ENCODE assay signal across 8 cellular contexts in the genomic region with DNA sequence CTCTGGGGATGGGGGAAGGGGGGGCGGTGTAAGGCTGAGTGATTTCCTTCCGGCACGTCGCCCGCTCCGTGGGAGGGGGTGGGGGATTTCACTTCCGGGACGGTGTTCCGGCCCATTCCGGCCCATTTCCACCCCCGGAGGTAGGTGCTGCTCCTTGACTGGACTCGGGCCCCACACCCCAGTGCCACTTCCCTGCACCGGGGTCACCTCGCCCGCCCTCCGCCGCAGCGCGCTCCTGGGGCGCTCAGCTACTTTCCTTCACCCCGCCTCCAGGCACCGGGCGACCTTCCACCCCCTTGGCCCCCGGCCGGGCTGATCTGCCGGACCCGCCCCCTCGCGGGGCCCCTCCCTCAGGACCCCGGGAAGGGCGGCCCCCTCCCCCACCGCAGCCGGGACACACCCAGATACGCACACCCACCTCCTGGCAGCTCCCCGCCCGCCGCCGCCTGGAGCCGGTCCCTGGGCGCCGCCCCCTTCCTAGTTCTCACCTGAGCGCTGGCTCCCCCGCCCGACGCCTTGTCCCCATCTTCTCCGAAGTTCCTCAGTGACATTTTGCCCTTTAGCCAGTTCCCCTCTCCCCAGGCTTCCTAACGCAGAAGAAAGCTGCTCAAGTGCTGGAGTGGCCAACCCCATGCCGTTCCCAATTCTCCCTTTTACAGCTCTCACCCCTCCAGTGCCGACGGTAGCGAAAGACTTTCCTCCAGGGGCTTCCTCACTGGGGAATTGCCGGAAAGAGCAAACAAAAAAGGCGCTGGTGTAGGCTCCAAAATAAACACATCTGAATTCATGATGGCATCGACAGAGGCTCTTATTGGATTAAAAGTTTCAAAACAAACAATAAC. TPM values are rescaled to one million over a fixed set of nuclear protein-coding genes. Genes with fewer than 3 reads are reported as not detected.
A peak's percentile ranks its signal among the peaks of the same experiment; 100 is the strongest.
DNase-seq lines count a peak whose midpoint lies in the region; ATAC-seq lines count a peak whose summit lies in the region.

A gene with protein sequence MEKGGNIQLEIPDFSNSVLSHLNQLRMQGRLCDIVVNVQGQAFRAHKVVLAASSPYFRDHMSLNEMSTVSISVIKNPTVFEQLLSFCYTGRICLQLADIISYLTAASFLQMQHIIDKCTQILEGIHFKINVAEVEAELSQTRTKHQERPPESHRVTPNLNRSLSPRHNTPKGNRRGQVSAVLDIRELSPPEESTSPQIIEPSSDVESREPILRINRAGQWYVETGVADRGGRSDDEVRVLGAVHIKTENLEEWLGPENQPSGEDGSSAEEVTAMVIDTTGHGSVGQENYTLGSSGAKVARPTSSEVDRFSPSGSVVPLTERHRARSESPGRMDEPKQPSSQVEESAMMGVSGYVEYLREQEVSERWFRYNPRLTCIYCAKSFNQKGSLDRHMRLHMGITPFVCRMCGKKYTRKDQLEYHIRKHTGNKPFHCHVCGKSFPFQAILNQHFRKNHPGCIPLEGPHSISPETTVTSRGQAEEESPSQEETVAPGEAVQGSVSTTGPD (plus strand): TSS at position 115 of the 842 bp plus-strand sequence. CDS start 1,846 bp downstream, outside the sequence.

- H3K9me3 ChIP-seq in esophagus (ENCODE audit: control insufficient read depth in 2 of 2, insufficient read depth in 1 of 2, low read depth in 1 of 2, low read length in 1 of 2), result no peaks in the 10 kb centered on the region
- H3K9me3 ChIP-seq in naive thymus-derived CD4-positive, alpha-beta T cell (ENCODE audit: control insufficient read depth in 2 of 3, low read length in 3 of 3), result no peaks in the 10 kb centered on the region

- H3K36me3 ChIP-seq in esophagus (ENCODE audit: control insufficient read depth in 2 of 2, insufficient read depth in 2 of 2, low read length in 1 of 2), result peaks cover 0 to 3% of the 10 kb centered on the region in 2 donors
- H3K36me3 ChIP-seq in naive thymus-derived CD4-positive, alpha-beta T cell (ENCODE audit: control insufficient read depth in 2 of 3, insufficient read depth in 3 of 3, low read length in 3 of 3), result peaks cover 3 to 41% (median 10%) of the 10 kb centered on the region in 3 experiments

- H3K4me1 ChIP-seq in esophagus (ENCODE audit: control insufficient read depth in 2 of 2, insufficient read depth in 2 of 2, low read length in 1 of 2), result no peaks in the 10 kb centered on the region
- H3K4me1 ChIP-seq in naive thymus-derived CD4-positive, alpha-beta T cell (ENCODE audit: control insufficient read depth in 2 of 2, insufficient read depth in 2 of 2, low read length in 2 of 2), result peaks cover 42 to 62% of the 10 kb centered on the region in 2 donors

- peak within 1 kb of the TSS; percentile 96 to 98 for H3K27ac ChIP-seq in esophagus (ENCODE audit: low read depth in 2 of 2, low read length in 1 of 2)
- H3K27ac ChIP-seq in naive thymus-derived CD4-positive, alpha-beta T cell (ENCODE audit: low read depth, low read length), result peak within 1 kb of the TSS; percentile 93

- POLR2A ChIA-PET in naive thymus-derived CD4-positive, alpha-beta T cell (lab: Charles Lee), result interaction anchor here (0.5 to 3.6 kb wide), 25 partner anchors 8 to 1258 kb away, joined by 3 to 28 read pairs (median 4); a partner anchor contains a TSS

- ATAC-seq in GM21619 (IDR thresholded peaks at IDR 0.05; ENCODE audit: unreplicated experiment), result peak; percentile 53
- ATAC-seq in naive thymus-derived CD4-positive, alpha-beta T cell, result peak; percentile 66
- ATAC-seq in stimulated activated memory B cell treated with anti-CD40 and anti-IgM and Interleukin-4, amounts not matched to agents 10 μg/mL and 1 μg/mL and 100 μg/mL, for 72 hours, result peak; percentile 87

- peaks cover 16 to 52% (median 48%) of the 10 kb centered on the region in 5 donors for H3K36me3 Mint-ChIP-seq in naive thymus-derived CD4-positive, alpha-beta T cell
- H3K36me3 Mint-ChIP-seq in stimulated activated memory B cell treated with anti-CD40 and anti-IgM and Interleukin-4, amounts not matched to agents 10 μg/mL and 1 μg/mL and 100 μg/mL, for 72 hours, result peaks cover 57% of the 10 kb centered on the region

- H3K4me3 ChIP-seq in Jurkat, Clone E6-1 (ENCODE audit: low read length), result peak within 1 kb of the TSS; percentile 97
- peak within 1 kb of the TSS; percentile 83 to 92 for H3K4me3 ChIP-seq in esophagus (ENCODE audit: low read depth in 1 of 2, low read length in 2 of 2)
- peak within 1 kb of the TSS; percentile 88 for H3K4me3 ChIP-seq in naive thymus-derived CD4-positive, alpha-beta T cell (ENCODE audit: low read length)

- H3K27me3 Mint-ChIP-seq in naive thymus-derived CD4-positive, alpha-beta T cell, result peaks cover 0 to 4% (median 0%) of the 10 kb centered on the region in 5 donors
- H3K27me3 Mint-ChIP-seq in stimulated activated memory B cell treated with anti-CD40 and anti-IgM and Interleukin-4, amounts not matched to agents 10 μg/mL and 1 μg/mL and 100 μg/mL, for 72 hours, result no peaks in the 10 kb centered on the region

- H3K27me3 ChIP-seq in esophagus (ENCODE audit: control insufficient read depth in 1 of 2, insufficient read depth in 2 of 2, low read length in 2 of 2), result no peaks in the 10 kb centered on the region
- H3K27me3 ChIP-seq in naive thymus-derived CD4-positive, alpha-beta T cell (ENCODE audit: control insufficient read depth in 2 of 2, insufficient read depth in 2 of 2, low read length in 2 of 2), result no peaks in the 10 kb centered on the region

- H3K4me3 Mint-ChIP-seq in naive thymus-derived CD4-positive, alpha-beta T cell, result peak within 1 kb of the TSS; percentile 92 to 98 (median 95)
- peak within 1 kb of the TSS; percentile 95 for H3K4me3 Mint-ChIP-seq in stimulated activated memory B cell treated with anti-CD40 and anti-IgM and Interleukin-4, amounts not matched to agents 10 μg/mL and 1 μg/mL and 100 μg/mL, for 72 hours

- intact Hi-C loops in naive thymus-derived CD4-positive, alpha-beta T cell (cut with micrococcal nuclease), result loop anchor here (1.0 to 5.0 kb wide), 18 partner anchors 44 to 1426 kb away; a partner anchor contains a TSS

- peaks cover 0 to 5% (median 0%) of the 10 kb centered on the region in 11 donors for H3K9me3 Mint-ChIP-seq in naive thymus-derived CD4-positive, alpha-beta T cell
- H3K9me3 Mint-ChIP-seq in stimulated activated memory B cell treated with anti-CD40 and anti-IgM and Interleukin-4, amounts not matched to agents 10 μg/mL and 1 μg/mL and 100 μg/mL, for 72 hours, result no peaks in the 10 kb centered on the region

- peak within 1 kb of the TSS; percentile 85 to 99 (median 97) for H3K27ac Mint-ChIP-seq in naive thymus-derived CD4-positive, alpha-beta T cell
- H3K27ac Mint-ChIP-seq in stimulated activated memory B cell treated with anti-CD40 and anti-IgM and Interleukin-4, amounts not matched to agents 10 μg/mL and 1 μg/mL and 100 μg/mL, for 72 hours, result peak within 1 kb of the TSS; percentile 84

- H3K4me1 Mint-ChIP-seq in naive thymus-derived CD4-positive, alpha-beta T cell, result peaks cover 52 to 86% (median 73%) of the 10 kb centered on the region in 7 donors
- peaks cover 62% of the 10 kb centered on the region for H3K4me1 Mint-ChIP-seq in stimulated activated memory B cell treated with anti-CD40 and anti-IgM and Interleukin-4, amounts not matched to agents 10 μg/mL and 1 μg/mL and 100 μg/mL, for 72 hours

- CTCF ChIA-PET in naive thymus-derived CD4-positive, alpha-beta T cell (lab: Charles Lee), result interaction anchor here (0.6 to 0.9 kb wide), 4 partner anchors 153 to 926 kb away, joined by 3 to 4 read pairs (median 3); a partner anchor contains a TSS

- DNase-seq in D341Med (ENCODE audit: low spot score) (peak; percentile 96), OCI-M1 (lab: John Stamatoyannopoulos, UW) (peak; percentile 97), activated T-cell treated with anti-CD3 and anti-CD28 coated beads for 48 hours (ENCODE audit: low read depth) (peak; percentile 94)
- peak; percentile 87 for DNase-seq in Jurkat, Clone E6-1 (ENCODE audit: low read depth, low spot score)
- peak; percentile 74 to 96 (median 88) for DNase-seq in naive thymus-derived CD4-positive, alpha-beta T cell

- 1% methylated on average over 38 to 54 of the region's 54 CpGs for WGBS in esophagus, 2 donors

RNA-seq across cellular contexts. Expression of the gene that starts here (rescaled TPM):
- polyA plus RNA-seq in Jurkat, Clone E6-1 (2012; ENCODE audit: insufficient read depth, insufficient read length), result 3.5 TPM
- polyA plus RNA-seq in esophagus, result 1 to 10 TPM in 1 of 2 donors, under 1 TPM in 1; 0.47 to 1.3 TPM
- total RNA-seq in naive thymus-derived CD4-positive, alpha-beta T cell, result 10 to 100 TPM; 12.7 to 30.3 (median 21.7) TPM
- 1 to 10 TPM; 2.1 to 3.2 TPM for polyA plus RNA-seq in naive thymus-derived CD4-positive, alpha-beta T cell

Comparison
In these comparisons a context has a peak if more than half of its experiments do, and no peak if none do; other contexts are left out.
1. Peak in every context shown above with its lines: DNase-seq, ATAC-seq, H3K4me3 ChIP-seq and H3K27ac ChIP-seq.